Comparison of ENCODE assay signal across 25 cellular contexts in genomic region chr2:195768454-195768853, GRCh38.
DNase-seq lines count a peak whose midpoint lies in the region; ATAC-seq and TF ChIP-seq lines count a peak whose summit lies in the region.
"Had no signal": no experiment of that assay in that cellular context is flagged by ENCODE, and none has a peak within 500 bp of the region (broad histone marks: within the 10 kb centered on the region; RNA-seq: fewer than 3 reads in every experiment).

No MANE protein-coding gene starts in this region.

- H3K4me1 ChIP-seq in adipocyte (ENCODE audit: control insufficient read depth, insufficient read depth, low read length) (no peaks in the 10 kb centered on the region), right cardiac atrium (ENCODE audit: control insufficient read depth, insufficient read depth, low read length) (no peaks in the 10 kb centered on the region)
- H3K4me1 ChIP-seq: A549; BLaER1 treated with 17β-estradiol and CSF1 and Interleukin-3, amounts not matched to agents 10 nM and 100 nM; Peyer's patch; SJCRH30 had no signal

- DNase-seq in HCEC 1CT (peak; percentile 59), adipocyte (ENCODE audit: low read depth) (peak; percentile 29), fibroblast of mammary gland (ENCODE audit: low read depth) (peak; percentile 8), right cardiac atrium (no peak), SHP77 (lab: John Stamatoyannopoulos, UW) (no peak), NCI-H1417 treated with DMSO at 0.1 percent for 48 hours (lab: John Stamatoyannopoulos, UW) (no peak)
- no peak for DNase-seq in activated CD4-positive, CD25-positive, alpha-beta regulatory T cell (lab: John Stamatoyannopoulos, UW)
- DNase-seq: AML-193; CD4-positive, alpha-beta T cell; GDM1; H9; HFFc6; KG1; MM.1S; NCI-H1694; NCI-H2081; NCI-H2227 treated with DMSO at 0.1 percent for 48 hours; NCI-H526 treated with DMSO at 0.1 percent for 48 hours; Peyer's patch; SJCRH30 had no signal

- no peak overlapping the region for H3K9ac ChIP-seq in adipocyte (ENCODE audit: low read length)
- H3K9ac ChIP-seq: BLaER1 treated with 17β-estradiol and CSF1 and Interleukin-3, amounts not matched to agents 10 nM and 100 nM had no signal

- H3K27me3 ChIP-seq in adipocyte (replicated peaks; ENCODE audit: control insufficient read depth, insufficient read depth, low read length) (no peaks in the 10 kb centered on the region), right cardiac atrium (ENCODE audit: control insufficient read depth, insufficient read depth) (no peaks in the 10 kb centered on the region)
- H3K27me3 ChIP-seq: BLaER1 treated with 17β-estradiol and CSF1 and Interleukin-3, amounts not matched to agents 10 nM and 100 nM; Peyer's patch had no signal

- H3K4me3 ChIP-seq in adipocyte (ENCODE audit: low read length) (no peak overlapping the region), fibroblast of mammary gland (ENCODE audit: control insufficient read depth, low read depth, low read length) (no peak overlapping the region), right cardiac atrium (ENCODE audit: low read length) (no peak overlapping the region)
- H3K4me3 ChIP-seq: A549; BLaER1 treated with 17β-estradiol and CSF1 and Interleukin-3, amounts not matched to agents 10 nM and 100 nM; GM12878; GM23338; Peyer's patch; SJCRH30 had no signal

- H3K27ac ChIP-seq in right cardiac atrium (ENCODE audit: low read length): no peak overlapping the region
- H3K27ac ChIP-seq: A549; BLaER1 treated with 17β-estradiol and CSF1 and Interleukin-3, amounts not matched to agents 10 nM and 100 nM; Peyer's patch; SJCRH30 had no signal

- H3K9me3 ChIP-seq in adipocyte (ENCODE audit: control insufficient read depth, low read length) (peaks cover 8% of the 10 kb centered on the region), right cardiac atrium (ENCODE audit: control insufficient read depth, low read length) (no peaks in the 10 kb centered on the region)
- H3K9me3 ChIP-seq: SJCRH30 had no signal

- WGBS in right cardiac atrium: 81% methylated on average over 2 of the region's 2 CpGs

- TF ChIP-seq CTCF in fibroblast of mammary gland (conservative IDR thresholded peaks at IDR 0.05; ENCODE audit: control insufficient read depth, insufficient read depth, low read depth, low read length): no peak

- ATAC-seq in right cardiac atrium: no peak
- ATAC-seq: A549, GM12878, GM23338, SK-N-SH treated with all-trans-retinoic acid at 6 μM for 48 hours had no signal

- H3K36me3 ChIP-seq in adipocyte (ENCODE audit: control insufficient read depth, insufficient read depth, low read length, severe bottlenecking): no peaks in the 10 kb centered on the region
- H3K36me3 ChIP-seq: BLaER1 treated with 17β-estradiol and CSF1 and Interleukin-3, amounts not matched to agents 10 nM and 100 nM; Peyer's patch; SJCRH30 had no signal

- intact Hi-C loops in right cardiac atrium (cut with DNase I): no loop called here

Comparison
In these comparisons a context has a peak if more than half of its experiments do, and no peak if none do; other contexts are left out.
1. DNase-seq: peak in HCEC 1CT (single experiment), adipocyte (single experiment) and fibroblast of mammary gland (single experiment); none in right cardiac atrium (0 of 3), SHP77 (0 of 2), activated CD4-positive, CD25-positive, alpha-beta regulatory T cell (0 of 4) and NCI-H1417 treated with DMSO at 0.1 percent for 48 hours (single experiment).